8 cellular contexts compared by ENCODE assay signal in the genomic region with DNA sequence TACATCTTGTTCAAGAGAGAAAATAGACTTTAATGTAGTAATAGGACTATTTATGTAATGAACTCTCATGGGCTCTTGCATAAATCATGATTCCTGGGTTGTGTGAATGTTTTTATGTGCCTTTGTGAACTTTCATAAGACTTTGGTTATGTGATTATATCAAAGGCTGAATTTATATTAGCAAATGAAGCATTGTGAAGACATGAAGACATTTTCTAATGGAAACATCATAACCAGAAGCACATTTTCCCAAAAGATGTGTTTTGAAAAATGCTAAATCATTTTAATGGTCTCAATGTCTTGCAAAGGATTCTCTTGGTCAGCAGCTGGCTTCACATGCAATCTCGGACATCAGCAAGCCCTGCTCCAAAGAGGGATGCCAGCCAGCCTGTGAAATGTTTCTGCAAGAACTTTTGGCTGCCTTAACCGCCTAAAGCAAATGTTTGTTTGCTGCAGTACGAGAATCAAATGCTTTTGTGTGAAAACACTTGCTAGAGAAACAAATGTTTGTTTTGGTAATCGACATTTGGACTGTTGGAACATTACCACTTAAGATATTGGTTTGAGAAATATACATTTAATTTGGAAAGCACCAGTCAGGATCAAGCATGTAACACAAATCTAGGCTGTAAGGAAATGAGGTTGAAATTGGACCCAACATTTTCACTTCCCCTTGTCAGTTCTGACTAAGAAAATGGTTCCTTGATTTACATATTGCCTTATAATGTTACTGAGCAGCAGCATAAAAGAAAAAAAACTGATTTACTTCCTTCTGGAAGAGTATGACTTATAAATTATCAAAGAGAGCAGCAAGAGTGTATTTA.
A peak's percentile ranks its signal among the peaks of the same experiment; 100 is the strongest.
DNase-seq lines count a peak whose midpoint lies in the region; ATAC-seq and TF ChIP-seq lines count a peak whose summit lies in the region.

No MANE protein-coding gene starts in this region.

- H3K9me3 ChIP-seq in BE2C = no peaks in the 10 kb centered on the region

- H3K27me3 ChIP-seq in BE2C = no peaks in the 10 kb centered on the region
- H3K27me3 ChIP-seq in brain microvascular endothelial cell (replicated peaks) = no peaks in the 10 kb centered on the region

- H3K27ac Mint-ChIP-seq in CD14-positive monocyte = peak overlapping the region; percentile 17 to 86 (median 82)

- H3K4me3 ChIP-seq in foreskin fibroblast (ENCODE audit: low read depth in 1 of 2, low read length in 2 of 2) (peak overlapping the region in 1 of 2 donors; percentile 0), BE2C (ENCODE audit: low read depth, low read length) (no peak overlapping the region), brain microvascular endothelial cell (ENCODE audit: low read depth, low read length) (no peak overlapping the region)

- H3K9me3 Mint-ChIP-seq in CD14-positive monocyte = peaks cover 0 to 3% (median 0%) of the 10 kb centered on the region in 7 donors

- peaks cover 0 to 1% (median 0%) of the 10 kb centered on the region in 3 donors for H3K27me3 Mint-ChIP-seq in CD14-positive monocyte (ENCODE audit: low read depth in 3 of 3)

- no peaks in the 10 kb centered on the region for H3K4me1 ChIP-seq in BE2C

- TF ChIP-seq CTCF in CD14-positive monocyte (IDR thresholded peaks at IDR 0.05) = no peak
- TF ChIP-seq CTCF in foreskin fibroblast (IDR thresholded peaks at IDR 0.05; ENCODE audit: low read depth, low read length) = no peak
- no peak for TF ChIP-seq CTCF in BE2C (IDR thresholded peaks at IDR 0.05; ENCODE audit: low read depth, low read length)
- TF ChIP-seq CTCF in brain microvascular endothelial cell (IDR thresholded peaks at IDR 0.05; ENCODE audit: low read depth, low read length, missing control alignments) = no peak

- peak; percentile 99 for ATAC-seq in GM21447 (IDR thresholded peaks at IDR 0.05; ENCODE audit: unreplicated experiment)
- ATAC-seq in HG03565 (IDR thresholded peaks at IDR 0.05; ENCODE audit: unreplicated experiment) = peak; percentile 99

- H3K36me3 Mint-ChIP-seq in CD14-positive monocyte = no peaks in the 10 kb centered on the region

- no peak overlapping the region for H3K4me3 Mint-ChIP-seq in CD14-positive monocyte

- H3K36me3 ChIP-seq in BE2C = no peaks in the 10 kb centered on the region
- no peaks in the 10 kb centered on the region for H3K36me3 ChIP-seq in brain microvascular endothelial cell (replicated peaks)

- peaks cover 28% of the 10 kb centered on the region for H3K4me1 Mint-ChIP-seq in CD14-positive monocyte

- intact Hi-C loops in CD14-positive monocyte (cut with micrococcal nuclease) = loop anchor here in 1 of 2 donors (10.0 kb wide), 1 partner anchor 78 kb away; no protein-coding TSS in a partner anchor

- in situ Hi-C loops in brain microvascular endothelial cell (cut with HindIII; ENCODE audit: low pct_ligation_motif_present, low sequenced_read_pairs) = no loop called here

- DNase-seq in CD14-positive monocyte (ENCODE audit: low spot score) = no peak
- peak; percentile 62 to 74 for DNase-seq in foreskin fibroblast
- no peak for DNase-seq in BE2C
- no peak for DNase-seq in NCI-H2081 (lab: John Stamatoyannopoulos, UW)
- no peak for DNase-seq in brain microvascular endothelial cell
- DNase-seq in SHP77 (lab: John Stamatoyannopoulos, UW) = no peak

- H3K27ac ChIP-seq in brain microvascular endothelial cell = no peak overlapping the region

Comparison
In these comparisons a context has a peak if more than half of its experiments do, and no peak if none do; other contexts are left out.
1. DNase-seq: peak in foreskin fibroblast (2 of 2); none in CD14-positive monocyte (single experiment), BE2C (single experiment), NCI-H2081 (0 of 2), brain microvascular endothelial cell (single experiment) and SHP77 (0 of 2).